In the genomic region with DNA sequence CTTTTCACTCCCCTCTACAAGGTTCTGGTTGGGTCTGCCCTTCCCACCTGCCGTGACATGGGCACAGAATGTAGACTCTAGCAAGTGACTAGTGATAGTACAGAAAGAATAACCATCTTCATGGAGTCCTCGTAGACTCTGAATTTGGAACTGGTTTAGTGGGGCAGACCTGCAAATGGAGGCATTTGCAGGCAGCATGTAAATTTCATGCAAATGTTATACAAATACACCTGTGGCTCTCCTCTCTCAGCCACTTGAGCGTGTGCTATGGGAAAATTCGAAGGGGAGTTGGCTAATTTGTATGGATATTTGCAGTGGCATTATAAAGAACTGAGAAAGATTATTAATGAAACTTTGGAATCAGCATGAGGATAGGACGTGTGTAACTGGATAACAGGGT, we compare ENCODE assay signal across 13 cellular contexts.
DNase-seq lines count a peak whose midpoint lies in the region; ATAC-seq and TF ChIP-seq lines count a peak whose summit lies in the region.
"Had no signal": no experiment of that assay in that cellular context is flagged by ENCODE, and none has a peak within 500 bp of the region (broad histone marks: within the 10 kb centered on the region; RNA-seq: fewer than 3 reads in every experiment).

No MANE protein-coding gene starts in this region.

- H3K27ac Mint-ChIP-seq in HFFc6 = 0 out of 2 replicates have a peak overlapping the region, but pooled peaks have one; percentile 7
- H3K27ac Mint-ChIP-seq in T-helper 17 cell = peak overlapping the region; percentile 9
- no peak overlapping the region for H3K27ac Mint-ChIP-seq in stimulated activated naive B cell treated with anti-CD40 and anti-IgM and Interleukin-4, amounts not matched to agents 10 μg/mL and 1 μg/mL and 100 μg/mL, for 72 hours
- H3K27ac Mint-ChIP-seq: CD4-positive, CD25-positive, alpha-beta regulatory T cell had no signal

- peak overlapping the region; percentile 83 for H3K27ac ChIP-seq in cingulate gyrus (ENCODE audit: low read depth, low read length)
- no peak overlapping the region for H3K27ac ChIP-seq in osteoblast (ENCODE audit: low read depth, low read length)
- H3K27ac ChIP-seq: BLaER1 treated with 17β-estradiol and CSF1 and Interleukin-3, amounts not matched to agents 10 nM and 100 nM had no signal

- no peak overlapping the region for H2AFZ ChIP-seq in osteoblast (ENCODE audit: low read length)

- peaks cover 74% of the 10 kb centered on the region for H3K79me2 ChIP-seq in osteoblast (ENCODE audit: insufficient read depth, low read length)

- H3K4me1 Mint-ChIP-seq in HFFc6 (ENCODE audit: low read depth) (peaks cover 35% of the 10 kb centered on the region), T-helper 17 cell (peaks cover 9% of the 10 kb centered on the region)
- no peaks in the 10 kb centered on the region for H3K4me1 Mint-ChIP-seq in stimulated activated naive B cell treated with anti-CD40 and anti-IgM and Interleukin-4, amounts not matched to agents 10 μg/mL and 1 μg/mL and 100 μg/mL, for 72 hours
- H3K4me1 Mint-ChIP-seq: CD4-positive, CD25-positive, alpha-beta regulatory T cell had no signal

- no peak overlapping the region for H3K4me3 ChIP-seq in osteoblast (ENCODE audit: insufficient read depth, low read length)
- H3K4me3 ChIP-seq: BLaER1 treated with 17β-estradiol and CSF1 and Interleukin-3, amounts not matched to agents 10 nM and 100 nM; GM12878 had no signal

- no peaks in the 10 kb centered on the region; the same call in 1 of the 2 replicates for H3K36me3 Mint-ChIP-seq in HFFc6 (ENCODE audit: low read depth)
- no peaks in the 10 kb centered on the region for H3K36me3 Mint-ChIP-seq in T-helper 17 cell (ENCODE audit: low read depth)
- no peaks in the 10 kb centered on the region for H3K36me3 Mint-ChIP-seq in stimulated activated naive B cell treated with anti-CD40 and anti-IgM and Interleukin-4, amounts not matched to agents 10 μg/mL and 1 μg/mL and 100 μg/mL, for 72 hours

- intact Hi-C loops in Right ventricle myocardium inferior (cut with DNase I) = no loop called here

- no peaks in the 10 kb centered on the region for H3K36me3 ChIP-seq in osteoblast (ENCODE audit: insufficient read depth, low read length)
- H3K36me3 ChIP-seq: BLaER1 treated with 17β-estradiol and CSF1 and Interleukin-3, amounts not matched to agents 10 nM and 100 nM had no signal

- TF ChIP-seq CTCF in HFFc6 (IDR thresholded peaks at IDR 0.05) (no peak), osteoblast (IDR thresholded peaks at IDR 0.05; ENCODE audit: extremely low read depth, low read depth, low read length) (no peak)

- H4K20me1 ChIP-seq in osteoblast (ENCODE audit: insufficient read depth, low read length) = peaks cover 46% of the 10 kb centered on the region

- H3K4me2 ChIP-seq in osteoblast (ENCODE audit: insufficient read depth, low read length) = no peak overlapping the region
- H3K4me2 ChIP-seq: BLaER1 treated with 17β-estradiol and CSF1 and Interleukin-3, amounts not matched to agents 10 nM and 100 nM had no signal

- H3K27me3 ChIP-seq in osteoblast (ENCODE audit: insufficient read depth, low read length) = no peaks in the 10 kb centered on the region
- H3K27me3 ChIP-seq: BLaER1 treated with 17β-estradiol and CSF1 and Interleukin-3, amounts not matched to agents 10 nM and 100 nM had no signal

- H3K4me3 Mint-ChIP-seq in HFFc6 = no peak overlapping the region
- H3K4me3 Mint-ChIP-seq in T-helper 17 cell = no peak overlapping the region
- no peak overlapping the region for H3K4me3 Mint-ChIP-seq in stimulated activated naive B cell treated with anti-CD40 and anti-IgM and Interleukin-4, amounts not matched to agents 10 μg/mL and 1 μg/mL and 100 μg/mL, for 72 hours
- H3K4me3 Mint-ChIP-seq: CD4-positive, CD25-positive, alpha-beta regulatory T cell had no signal

- ATAC-seq in T-helper 17 cell (no peak), HG02759 (IDR thresholded peaks at IDR 0.05; ENCODE audit: unreplicated experiment) (no peak), Right ventricle myocardium inferior (no peak)
- ATAC-seq in stimulated activated naive B cell treated with anti-CD40 and anti-IgM and Interleukin-4, amounts not matched to agents 10 μg/mL and 1 μg/mL and 100 μg/mL, for 72 hours (replicated peaks) = no peak
- ATAC-seq: GM12878, HepG2 had no signal

- H3K4me1 ChIP-seq in osteoblast (ENCODE audit: insufficient read depth, low read length) = no peaks in the 10 kb centered on the region

- H3K27me3 Mint-ChIP-seq in HFFc6 (ENCODE audit: insufficient read depth) (peaks cover 6% of the 10 kb centered on the region), T-helper 17 cell (no peaks in the 10 kb centered on the region)
- peaks cover 0 to 3% of the 10 kb centered on the region in 2 donors for H3K27me3 Mint-ChIP-seq in stimulated activated naive B cell treated with anti-CD40 and anti-IgM and Interleukin-4, amounts not matched to agents 10 μg/mL and 1 μg/mL and 100 μg/mL, for 72 hours
- H3K27me3 Mint-ChIP-seq: CD4-positive, CD25-positive, alpha-beta regulatory T cell had no signal

- H3K9me3 ChIP-seq in T-helper 17 cell (ENCODE audit: control insufficient read depth, low read length, poor library complexity, severe bottlenecking) = no peaks in the 10 kb centered on the region
- no peaks in the 10 kb centered on the region for H3K9me3 ChIP-seq in osteoblast (ENCODE audit: low read depth, low read length)
- H3K9me3 ChIP-seq: BLaER1 treated with 17β-estradiol and CSF1 and Interleukin-3, amounts not matched to agents 10 nM and 100 nM had no signal

- DNase-seq in HFFc6 (no peak), T-helper 17 cell (no peak), osteoblast (ENCODE audit: insufficient read length, low spot score, missing footprints) (peak; percentile 25), Right ventricle myocardium inferior (ENCODE audit: missing footprints) (no peak)
- DNase-seq in stimulated activated naive B cell treated with anti-CD40 and anti-IgM and Interleukin-4, amounts not matched to agents 10 μg/mL and 1 μg/mL and 100 μg/mL, for 72 hours = no peak
- no peak for DNase-seq in activated CD4-positive, alpha-beta T cell treated with anti-CD3 and anti-CD28 coated beads for 4 hours
- DNase-seq: ACHN; CD4-positive, CD25-positive, alpha-beta regulatory T cell had no signal

- H3K9me3 Mint-ChIP-seq in HFFc6 = no peaks in the 10 kb centered on the region
- no peaks in the 10 kb centered on the region for H3K9me3 Mint-ChIP-seq in stimulated activated naive B cell treated with anti-CD40 and anti-IgM and Interleukin-4, amounts not matched to agents 10 μg/mL and 1 μg/mL and 100 μg/mL, for 72 hours
- H3K9me3 Mint-ChIP-seq: CD4-positive, CD25-positive, alpha-beta regulatory T cell had no signal
